Comparison of ENCODE assay signal across 1 cellular context in genomic region chr10:28250782-28251181, GRCh38.
TF ChIP-seq lines count a peak whose summit lies in the region.

No MANE protein-coding gene starts in this region.

TF ChIP-seq in K562, 482 proteins besides CTCF, POLR2A, EP300 and RAD21 (continued from another document):
- TF ChIP-seq SMC3 (conservative IDR thresholded peaks at IDR 0.05; ENCODE audit: insufficient read depth, low read depth, low read length) (peak; percentile 25; the same call in 1 of the 2 replicates), MAFG (tag; conservative IDR thresholded peaks at IDR 0.05) (peak; percentile 55; the same call in 1 of the 2 replicates), DEAF1 (CRISPR knock-in tag; IDR thresholded peaks at IDR 0.05) (peak; percentile 26; the same call in 1 of the 2 replicates), THRB (CRISPR knock-in tag; conservative IDR thresholded peaks at IDR 0.05) (no peak), BCL6 (CRISPR knock-in tag; IDR thresholded peaks at IDR 0.05) (no peak), PURB (CRISPR knock-in tag; IDR thresholded peaks at IDR 0.05; ENCODE audit: low read depth) (no peak), ZNF583 (CRISPR knock-in tag; IDR thresholded peaks at IDR 0.05) (no peak), GABPB1 (CRISPR knock-in tag; IDR thresholded peaks at IDR 0.05) (no peak), PATZ1 (CRISPR knock-in tag; IDR thresholded peaks at IDR 0.05; ENCODE audit: borderline replicate concordance) (no peak), HMBOX1 (IDR thresholded peaks at IDR 0.05) (no peak), ZNF316 (IDR thresholded peaks at IDR 0.05) (peak; percentile 69), DIDO1 (tag; IDR thresholded peaks at IDR 0.05; ENCODE audit: low read depth) (no peak), BMI1 (IDR thresholded peaks at IDR 0.05; ENCODE audit: low read length) (no peak), XRCC4 (IDR thresholded peaks at IDR 0.05; ENCODE audit: extremely low read depth, insufficient read depth, insufficient read length) (no peak), THAP7 (CRISPR knock-in tag; IDR thresholded peaks at IDR 0.05) (no peak)
TF ChIP-seq in K562: peak in this region for 6.
